ENCODE assay signal across 20 cellular contexts in the genomic region with DNA sequence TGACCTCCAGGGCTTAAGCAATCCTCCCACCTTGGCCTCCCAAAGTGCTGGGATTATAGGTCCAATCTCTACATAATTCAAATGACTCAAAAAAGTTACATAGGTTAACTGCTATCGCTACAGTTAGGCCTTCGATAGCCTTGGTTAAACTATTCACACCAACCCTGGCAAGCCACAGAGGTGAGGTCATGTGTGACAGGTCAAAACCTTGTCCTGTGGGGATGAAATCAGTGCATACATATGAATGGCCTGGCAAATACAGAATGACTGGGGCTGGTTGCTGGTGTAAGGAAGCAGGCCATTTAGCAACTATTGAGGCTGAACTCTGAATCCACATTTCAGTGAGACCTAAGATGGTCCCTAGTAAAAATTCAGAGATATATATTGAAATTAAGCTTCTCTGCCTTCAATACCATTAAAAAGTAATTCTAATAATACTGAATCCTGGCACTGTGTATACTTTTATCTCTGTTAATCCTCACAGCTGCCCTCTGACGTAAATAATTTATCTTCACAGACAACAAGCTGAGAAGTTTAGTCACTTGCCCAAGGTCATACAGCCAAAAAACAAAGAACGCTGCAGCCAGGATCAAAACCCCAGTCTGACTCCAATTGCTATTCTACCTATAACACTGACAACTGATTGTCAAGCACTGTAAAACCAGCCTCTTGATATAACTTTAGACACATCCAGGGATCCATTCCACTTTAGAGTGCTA. TPM values are rescaled to one million over a fixed set of nuclear protein-coding genes. Genes with fewer than 3 reads are reported as not detected.
A peak's percentile ranks its signal among the peaks of the same experiment; 100 is the strongest.
DNase-seq lines count a peak whose midpoint lies in the region; ATAC-seq and TF ChIP-seq lines count a peak whose summit lies in the region.
"Had no signal": no experiment of that assay in that cellular context is flagged by ENCODE, and none has a peak within 500 bp of the region (broad histone marks: within the 10 kb centered on the region; RNA-seq: fewer than 3 reads in every experiment).

No MANE protein-coding gene starts in this region.

- intact Hi-C loops in CD8-positive, alpha-beta T cell (cut with DNase I, micrococcal nuclease) = no loop called here
- intact Hi-C loops in heart right ventricle (cut with DNase I) = loop anchor here in 1 of 10 donors (10.0 kb wide), 1 partner anchor 123 kb away; no protein-coding TSS in a partner anchor

- H3K27ac Mint-ChIP-seq in CD8-positive, alpha-beta T cell = peak overlapping the region; percentile 45
- no peak overlapping the region for H3K27ac Mint-ChIP-seq in WTC11
- peak overlapping the region; percentile 75 for H3K27ac Mint-ChIP-seq in nephron progenitor cell
- H3K27ac Mint-ChIP-seq: mesothelial cell of epicardium had no signal

- 57 to 74% methylated on average over 4 of the region's 4 CpGs for WGBS in heart right ventricle, 2 donors

- no peaks in the 10 kb centered on the region for H3K4me1 Mint-ChIP-seq in CD8-positive, alpha-beta T cell (ENCODE audit: low read depth)
- H3K4me1 Mint-ChIP-seq in WTC11 (no peaks in the 10 kb centered on the region), nephron progenitor cell (no peaks in the 10 kb centered on the region)
- H3K4me1 Mint-ChIP-seq: central memory CD8-positive, alpha-beta T cell; mesothelial cell of epicardium had no signal

- peaks cover 56% of the 10 kb centered on the region for H3K36me3 ChIP-seq in CD8-positive, alpha-beta T cell (ENCODE audit: insufficient read depth, low read length)
- peaks cover 0 to 100% (median 60%) of the 10 kb centered on the region in 9 donors for H3K36me3 ChIP-seq in heart right ventricle

- POLR2A ChIA-PET in CD8-positive, alpha-beta T cell (lab: Charles Lee) = no interaction called here
- POLR2A ChIA-PET in WTC11 (lab: Charles Lee) = interaction anchor here (0.6 kb wide), 1 partner anchor 836 kb away, joined by 3 read pairs; no protein-coding TSS in a partner anchor

- DNase-seq in CD8-positive, alpha-beta T cell = no peak
- no peak for DNase-seq in WTC11 (ENCODE audit: low spot score)
- no peak for DNase-seq in heart right ventricle
- no peak for DNase-seq in nephron progenitor cell
- DNase-seq in NCI-H526 (lab: John Stamatoyannopoulos, UW) = no peak
- DNase-seq in NCI-H2081 (lab: John Stamatoyannopoulos, UW) = no peak
- DNase-seq in coronary artery (ENCODE audit: low spot score) = no peak
- DNase-seq: activated effector memory CD4-positive, alpha-beta T cell treated with Interleukin-2 at 50 U/mL for 16 hours; AML-193; amniotic stem cell; EL; H9; NCI-H1417; NCI-H2107; NCI-H510A treated with DMSO at 0.1 percent for 48 hours; stimulated activated CD4-positive, alpha-beta T cell treated with anti-CD3 and anti-CD28 coated beads, Interleukin-4, amount 100 ng/mL, for 4 hours had no signal

- H3K27me3 Mint-ChIP-seq in CD8-positive, alpha-beta T cell (ENCODE audit: low read depth) = no peaks in the 10 kb centered on the region
- H3K27me3 Mint-ChIP-seq in WTC11 (ENCODE audit: low read depth) = no peaks in the 10 kb centered on the region
- no peaks in the 10 kb centered on the region for H3K27me3 Mint-ChIP-seq in nephron progenitor cell (ENCODE audit: low read depth, poor library complexity)
- H3K27me3 Mint-ChIP-seq: central memory CD8-positive, alpha-beta T cell had no signal

- no peak for TF ChIP-seq CTCF in CD8-positive, alpha-beta T cell (IDR thresholded peaks at IDR 0.05)
- TF ChIP-seq CTCF in WTC11 (IDR thresholded peaks at IDR 0.05) = no peak
- TF ChIP-seq CTCF in heart right ventricle (IDR thresholded peaks at IDR 0.05) = no peak
- no peak for TF ChIP-seq CTCF in nephron progenitor cell (IDR thresholded peaks at IDR 0.05)
- no peak for TF ChIP-seq CTCF in coronary artery (IDR thresholded peaks at IDR 0.05)

- H3K27me3 ChIP-seq in CD8-positive, alpha-beta T cell (ENCODE audit: insufficient read depth, low read length) = no peaks in the 10 kb centered on the region
- H3K27me3 ChIP-seq in heart right ventricle = no peaks in the 10 kb centered on the region

- no peak for ATAC-seq in CD8-positive, alpha-beta T cell
- ATAC-seq in WTC11 (peak; percentile 57), heart right ventricle (peak in 6 of 8 donors; percentile 25 to 67 (median 62))
- ATAC-seq: activated CD4-positive, CD25-positive, alpha-beta regulatory T cell treated with anti-CD3 and anti-CD28 coated beads, Interleukin-2, amount 50 U/mL, for 24 hours had no signal

- CTCF ChIA-PET in CD8-positive, alpha-beta T cell (lab: Charles Lee) = no interaction called here
- CTCF ChIA-PET in WTC11 (lab: Charles Lee) = interaction anchor here (0.7 kb wide), 1 partner anchor 25 kb away, joined by 3 read pairs; no protein-coding TSS in a partner anchor

- H3K27ac ChIP-seq in CD8-positive, alpha-beta T cell (ENCODE audit: low read depth, low read length) = no peak overlapping the region
- H3K27ac ChIP-seq in heart right ventricle (peak overlapping the region; percentile 14 to 77 (median 58)), coronary artery (peak overlapping the region in 1 of 2 donors; percentile 27)

- H3K9me3 Mint-ChIP-seq in CD8-positive, alpha-beta T cell = no peaks in the 10 kb centered on the region
- no peaks in the 10 kb centered on the region for H3K9me3 Mint-ChIP-seq in WTC11
- no peaks in the 10 kb centered on the region for H3K9me3 Mint-ChIP-seq in nephron progenitor cell
- H3K9me3 Mint-ChIP-seq: central memory CD8-positive, alpha-beta T cell; H9; mesothelial cell of epicardium had no signal

- H3K9me3 ChIP-seq in CD8-positive, alpha-beta T cell (ENCODE audit: low read length) = no peaks in the 10 kb centered on the region
- H3K9me3 ChIP-seq in heart right ventricle = no peaks in the 10 kb centered on the region

- no peak overlapping the region for H3K4me3 ChIP-seq in CD8-positive, alpha-beta T cell (ENCODE audit: low read depth, low read length)
- H3K4me3 ChIP-seq in heart right ventricle = no peak overlapping the region
- no peak overlapping the region for H3K4me3 ChIP-seq in coronary artery

- H3K4me1 ChIP-seq in CD8-positive, alpha-beta T cell (ENCODE audit: insufficient read depth, low read length) = no peaks in the 10 kb centered on the region
- peaks cover 0 to 59% (median 13%) of the 10 kb centered on the region in 9 donors for H3K4me1 ChIP-seq in heart right ventricle

- peaks cover 79% of the 10 kb centered on the region for H3K36me3 Mint-ChIP-seq in CD8-positive, alpha-beta T cell
- peaks cover 62% of the 10 kb centered on the region for H3K36me3 Mint-ChIP-seq in WTC11
- H3K36me3 Mint-ChIP-seq in nephron progenitor cell (ENCODE audit: low read depth) = peaks cover 77% of the 10 kb centered on the region

- H3K4me3 Mint-ChIP-seq in CD8-positive, alpha-beta T cell = no peak overlapping the region
- H3K4me3 Mint-ChIP-seq in WTC11 (no peak overlapping the region), nephron progenitor cell (no peak overlapping the region)
- H3K4me3 Mint-ChIP-seq: central memory CD8-positive, alpha-beta T cell; H9; mesothelial cell of epicardium had no signal

TF ChIP-seq in WTC11, 78 proteins besides CTCF, POLR2A, EP300 and RAD21:
- TF ChIP-seq NR1H2 (CRISPR knock-in tag; IDR thresholded peaks at IDR 0.05) = no peak
- no peak for TF ChIP-seq GTF2I (CRISPR knock-in tag; conservative IDR thresholded peaks at IDR 0.05)
- TF ChIP-seq, protein P1, sequence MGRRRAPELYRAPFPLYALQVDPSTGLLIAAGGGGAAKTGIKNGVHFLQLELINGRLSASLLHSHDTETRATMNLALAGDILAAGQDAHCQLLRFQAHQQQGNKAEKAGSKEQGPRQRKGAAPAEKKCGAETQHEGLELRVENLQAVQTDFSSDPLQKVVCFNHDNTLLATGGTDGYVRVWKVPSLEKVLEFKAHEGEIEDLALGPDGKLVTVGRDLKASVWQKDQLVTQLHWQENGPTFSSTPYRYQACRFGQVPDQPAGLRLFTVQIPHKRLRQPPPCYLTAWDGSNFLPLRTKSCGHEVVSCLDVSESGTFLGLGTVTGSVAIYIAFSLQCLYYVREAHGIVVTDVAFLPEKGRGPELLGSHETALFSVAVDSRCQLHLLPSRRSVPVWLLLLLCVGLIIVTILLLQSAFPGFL (CRISPR knock-in tag; IDR thresholded peaks at IDR 0.05; ENCODE audit: borderline replicate concordance) = no peak
- TF ChIP-seq, protein P2, sequence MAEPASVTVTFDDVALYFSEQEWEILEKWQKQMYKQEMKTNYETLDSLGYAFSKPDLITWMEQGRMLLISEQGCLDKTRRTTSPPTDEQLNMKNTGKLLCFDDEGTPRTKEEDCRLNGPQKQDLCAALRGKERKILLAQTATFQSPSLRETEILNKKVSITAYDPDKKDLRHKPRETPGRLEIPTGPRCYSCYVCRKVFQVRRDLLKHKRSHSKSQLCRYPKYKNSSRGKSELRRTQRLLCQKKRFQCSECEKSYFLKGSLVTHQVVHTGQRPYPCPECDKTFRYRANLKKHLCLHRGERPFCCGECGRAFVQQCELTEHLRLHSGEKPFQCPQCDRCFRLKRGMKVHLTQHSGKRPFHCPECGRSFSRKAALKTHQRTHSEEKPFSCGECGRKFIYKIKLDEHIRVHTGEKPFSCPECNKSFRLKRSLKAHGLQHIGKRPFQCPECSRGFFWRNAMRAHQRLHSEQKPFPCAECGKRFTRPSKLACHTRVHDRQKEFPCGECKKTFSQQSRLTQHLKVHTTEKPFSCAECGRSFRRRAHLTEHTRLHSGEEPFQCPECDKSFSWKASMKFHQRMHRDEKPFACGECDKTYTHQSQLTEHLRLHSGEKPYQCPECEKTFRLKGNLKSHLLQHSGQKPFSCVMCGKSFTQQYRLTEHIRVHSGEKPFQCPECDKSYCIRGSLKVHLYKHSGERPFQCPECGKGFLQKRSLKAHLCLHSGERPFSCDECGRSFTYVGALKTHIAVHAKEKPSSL (CRISPR knock-in tag; conservative IDR thresholded peaks at IDR 0.05) = no peak

RNA-seq across cellular contexts. Expression of gene MKRN2, which starts 35.3 kb away (rescaled TPM):
- total RNA-seq in CD8-positive, alpha-beta T cell = 10 to 100 TPM; 24.8 to 25.5 TPM
- total RNA-seq in WTC11 (2021) (18.2 to 20.6 TPM (median 19.6 TPM) in 3 replicates), heart right ventricle (10 to 100 TPM; 31.3 to 51.0 (median 40.5) TPM)
- 10 to 100 TPM; 26.0 to 28.9 TPM for polyA plus RNA-seq in heart right ventricle

RNA-seq across cellular contexts. Expression of gene MKRN2OS, which starts 46.9 kb away (rescaled TPM):
- not detected for total RNA-seq in CD8-positive, alpha-beta T cell
- 0.48 to 0.87 TPM in 2 of 3 replicates, not detected in the other for total RNA-seq in WTC11 (2021)
- 1 to 10 TPM in 6 of 10 donors, under 1 TPM in 1, not detected in 3; 0.49 to 9.3 (median 6.2) TPM for total RNA-seq in heart right ventricle
- not detected for polyA plus RNA-seq in heart right ventricle
- total RNA-seq: frontal cortex had no signal
